9 cellular contexts compared by ENCODE assay signal in genomic region chr18:54254265-54254758, GRCh38. TPM values are rescaled to one million over a fixed set of nuclear protein-coding genes. Genes with fewer than 3 reads are reported as not detected.
DNase-seq lines count a peak whose midpoint lies in the region; ATAC-seq and TF ChIP-seq lines count a peak whose summit lies in the region.
"Had no signal": no experiment of that assay in that cellular context is flagged by ENCODE, and none has a peak within 500 bp of the region (broad histone marks: within the 10 kb centered on the region; RNA-seq: fewer than 3 reads in every experiment).

No MANE protein-coding gene starts in this region.

- peak overlapping the region in 1 of 2 donors; percentile 86 for H3K9ac ChIP-seq in liver (ENCODE audit: low read depth in 1 of 2, low read length in 2 of 2)

- H3K4me1 ChIP-seq in liver (ENCODE audit: control insufficient read depth in 4 of 4, insufficient read depth in 4 of 4, low read length in 3 of 4) = peaks cover 0 to 13% (median 6%) of the 10 kb centered on the region in 4 donors

- no peaks in the 10 kb centered on the region for H3K36me3 ChIP-seq in liver (ENCODE audit: control insufficient read depth in 4 of 4, insufficient read depth in 3 of 4, low read depth in 1 of 4, low read length in 3 of 4)

- no peaks in the 10 kb centered on the region for H3K27me3 ChIP-seq in liver (ENCODE audit: control insufficient read depth in 4 of 4, insufficient read depth in 4 of 4, low read length in 3 of 4)

- ATAC-seq in SK-N-SH treated with all-trans-retinoic acid at 6 μM for 48 hours = no peak
- no peak for ATAC-seq in HG03097 (IDR thresholded peaks at IDR 0.05; ENCODE audit: low FRiP score, unreplicated experiment)

- WGBS in liver = 20% methylated on average over 10 of the region's 10 CpGs

- TF ChIP-seq RAD21 in liver (IDR thresholded peaks at IDR 0.05) = peak; percentile 37 to 49

- no peak for TF ChIP-seq CTCF in 22Rv1 (IDR thresholded peaks at IDR 0.05)
- no peak for TF ChIP-seq CTCF in liver (IDR thresholded peaks at IDR 0.05; ENCODE audit: low read depth, low read length, missing input control)

- no peaks in the 10 kb centered on the region for H3K9me3 ChIP-seq in liver (ENCODE audit: control insufficient read depth in 4 of 4, low read length in 3 of 4)

- peak; percentile 47 for DNase-seq in HuH-7 (ENCODE audit: low spot score)
- peak; percentile 6 for DNase-seq in brain pericyte (ENCODE audit: low read depth, low spot score)
- DNase-seq in activated T-cell treated with anti-CD3 and anti-CD28 coated beads, Interleukin-2, amount 50 U/mL, for 1 hour = no peak
- no peak for DNase-seq in medulla oblongata (ENCODE audit: extremely low spot score)
- DNase-seq: RPMI8226 had no signal

- peak overlapping the region; percentile 11 to 46 (median 19) for H3K4me3 ChIP-seq in liver (ENCODE audit: low read depth in 1 of 3, low read length in 3 of 3)

- H3K27ac ChIP-seq in 22Rv1 = peak overlapping the region; percentile 71
- H3K27ac ChIP-seq in liver (ENCODE audit: low read depth in 1 of 2, low read length in 2 of 2) = peak overlapping the region; percentile 53 to 61

TF ChIP-seq in liver, 16 proteins besides CTCF, POLR2A, EP300 and RAD21 (continues in another document):
- TF ChIP-seq GABPA (IDR thresholded peaks at IDR 0.05 in 1 of 2, conservative IDR thresholded peaks at IDR 0.05 in 1 of 2) (no peak), FOXA1 (IDR thresholded peaks at IDR 0.05) (no peak), TAF1 (conservative IDR thresholded peaks at IDR 0.05) (peak; percentile 88), SP1 (IDR thresholded peaks at IDR 0.05) (peak; percentile 98), ZBTB33 (IDR thresholded peaks at IDR 0.05) (peak; percentile 63), HNF4G (IDR thresholded peaks at IDR 0.05) (peak; percentile 89), ATF3 (IDR thresholded peaks at IDR 0.05) (no peak), NR2F2 (IDR thresholded peaks at IDR 0.05) (no peak), JUND (IDR thresholded peaks at IDR 0.05) (peak; percentile 61 to 70), FOXA2 (IDR thresholded peaks at IDR 0.05) (peak; percentile 70), HNF4A (conservative IDR thresholded peaks at IDR 0.05) (peak; percentile 95 to 96), MAX (IDR thresholded peaks at IDR 0.05) (peak; percentile 74), RXRA (IDR thresholded peaks at IDR 0.05) (peak; percentile 74 to 75)

TF ChIP-seq in SK-N-SH treated with all-trans-retinoic acid at 6 μM for 48 hours, 23 proteins besides CTCF, POLR2A, EP300 and RAD21:
- TF ChIP-seq ESRRG (CRISPR knock-in tag; IDR thresholded peaks at IDR 0.05) (no peak), ZNF8 (CRISPR knock-in tag; IDR thresholded peaks at IDR 0.05) (no peak), PATZ1 (CRISPR knock-in tag; IDR thresholded peaks at IDR 0.05; ENCODE audit: borderline replicate concordance) (no peak), ZC3H10 (CRISPR knock-in tag; IDR thresholded peaks at IDR 0.05) (no peak), TCF4 (CRISPR knock-in tag; IDR thresholded peaks at IDR 0.05; ENCODE audit: borderline replicate concordance) (no peak), PPARA (CRISPR knock-in tag; IDR thresholded peaks at IDR 0.05; ENCODE audit: borderline replicate concordance) (no peak), TSHZ2 (CRISPR knock-in tag; IDR thresholded peaks at IDR 0.05) (no peak), BACH2 (CRISPR knock-in tag; IDR thresholded peaks at IDR 0.05; ENCODE audit: borderline replicate concordance) (no peak), POU6F1 (CRISPR knock-in tag; IDR thresholded peaks at IDR 0.05; ENCODE audit: borderline replicate concordance, low read depth) (no peak), CREB5 (CRISPR knock-in tag; IDR thresholded peaks at IDR 0.05; ENCODE audit: low read depth) (no peak), ZFP3 (CRISPR knock-in tag; IDR thresholded peaks at IDR 0.05) (no peak), ZFP30 (CRISPR knock-in tag; IDR thresholded peaks at IDR 0.05) (no peak), CSDC2 (CRISPR knock-in tag; IDR thresholded peaks at IDR 0.05) (no peak), CSRNP3 (CRISPR knock-in tag; IDR thresholded peaks at IDR 0.05) (no peak), ISL1 (CRISPR knock-in tag; IDR thresholded peaks at IDR 0.05) (no peak), RARB (CRISPR knock-in tag; IDR thresholded peaks at IDR 0.05) (no peak), SNAI2 (CRISPR knock-in tag; IDR thresholded peaks at IDR 0.05) (no peak)
TF ChIP-seq in SK-N-SH treated with all-trans-retinoic acid at 6 μM for 48 hours: peak in this region for 0.

RNA-seq across cellular contexts. Expression of gene POLI, which starts 15.0 kb away (rescaled TPM):
- total RNA-seq in liver = 10 to 100 TPM in 1 of 2 donors, 1 to 10 TPM in 1; 7.3 to 12.9 TPM
- 1 to 10 TPM; 2.4 to 8.0 TPM for polyA plus RNA-seq in liver

RNA-seq across cellular contexts. Expression of gene MBD2, which starts 29.8 kb away (rescaled TPM):
- total RNA-seq in liver = 10 to 100 TPM; 11.0 to 11.8 TPM
- polyA plus RNA-seq in liver = 10 to 100 TPM in 1 of 2 donors, 1 to 10 TPM in 1; 9.2 to 16.2 TPM

Comparison
In these comparisons a context has a peak if more than half of its experiments do, and no peak if none do; other contexts are left out.
1. DNase-seq: peak in HuH-7 (single experiment) and brain pericyte (single experiment); none in activated T-cell treated with anti-CD3 and anti-CD28 coated beads, Interleukin-2, amount 50 U/mL, for 1 hour (single experiment) and medulla oblongata (single experiment).